ENCODE assay signal across 28 cellular contexts in the genomic region with DNA sequence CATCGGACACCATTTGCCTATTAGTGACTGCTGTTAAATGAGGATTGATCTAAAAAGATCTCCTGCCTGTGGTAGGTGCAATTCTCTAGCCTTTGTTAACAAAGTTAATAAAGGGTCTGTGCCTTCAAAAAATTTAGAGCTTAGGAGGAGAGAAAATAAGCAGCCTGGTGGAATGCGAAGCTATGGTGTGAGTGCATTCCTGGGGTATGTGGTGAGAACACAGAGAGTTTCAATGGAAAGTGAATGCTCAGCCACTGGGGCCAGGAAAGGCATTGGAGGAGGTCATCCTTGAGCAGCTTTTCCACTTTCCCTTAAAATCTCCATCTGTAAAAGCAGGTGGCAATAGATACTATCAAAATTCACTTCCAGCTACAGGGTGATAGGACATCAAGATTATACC.
"Had no signal": no experiment of that assay in that cellular context is flagged by ENCODE, and none has a peak within 500 bp of the region (broad histone marks: within the 10 kb centered on the region; RNA-seq: fewer than 3 reads in every experiment).

No MANE protein-coding gene starts in this region.

- H3K27ac Mint-ChIP-seq: activated CD4-positive, alpha-beta memory T cell treated with anti-CD3 and anti-CD28 coated beads for 36 hours; activated naive CD4-positive, alpha-beta T cell treated with anti-CD3 and anti-CD28 coated beads for 36 hours; activated naive CD8-positive, alpha-beta T cell treated with anti-CD3 and anti-CD28 coated beads for 36 hours; activated T-helper 1 cell treated with anti-CD3 and anti-CD28 coated beads, Interleukin-12 subunit alpha, Interleukin-12 subunit beta, Interleukin-2, Interleukin-4 antibody, amounts not matched to agents 30 ng/mL and 10 ng/mL and 1 ng/mL, durations not matched to agents 14 hours and 24 hours and 36 hours; dendritic cell treated with granulocyte-macrophage colony-stimulating factor and Interleukin-4, amounts not matched to agents 40 ng/mL and 50 ng/mL, for 4 days; immature natural killer cell; natural killer cell had no signal

- DNase-seq: activated CD4-positive, alpha-beta memory T cell treated with anti-CD3 and anti-CD28 coated beads for 36 hours; activated CD4-positive, alpha-beta T cell treated with anti-CD3 and anti-CD28 coated beads for 4 hours; activated CD8-positive, alpha-beta memory T cell treated with anti-CD3 and anti-CD28 coated beads, Interleukin-2, amount 50 U/mL, for 4 hours; activated effector memory CD4-positive, alpha-beta T cell treated with anti-CD3 and anti-CD28 coated beads, Interleukin-2, amount 50 U/mL, for 16 hours; activated naive CD4-positive, alpha-beta T cell treated with anti-CD3 and anti-CD28 coated beads for 36 hours; activated naive CD8-positive, alpha-beta T cell treated with anti-CD3 and anti-CD28 coated beads for 36 hours; activated T-cell treated with anti-CD3 and anti-CD28 coated beads, Interleukin-2, amount 50 U/mL, for 1 hour; adrenal gland; aorta; brain microvascular endothelial cell; effector CD4-positive, alpha-beta T cell; immature natural killer cell; kidney glomerular epithelial cell; lower lobe of right lung; mesenchymal stem cell; natural killer cell; posterior cingulate gyrus; stimulated activated CD4-positive, alpha-beta T cell treated with anti-CD3 and anti-CD28 coated beads, Interleukin-1b, Interleukin-23, amount 100 ng/mL, for 48 hours; stimulated activated naive CD4-positive, alpha-beta T cell; T-helper 1 cell; tibial artery; upper lobe of right lung had no signal

- H3K27me3 Mint-ChIP-seq: activated CD4-positive, alpha-beta memory T cell treated with anti-CD3 and anti-CD28 coated beads for 36 hours; activated naive CD8-positive, alpha-beta T cell treated with anti-CD3 and anti-CD28 coated beads for 36 hours; dendritic cell treated with granulocyte-macrophage colony-stimulating factor and Interleukin-4, amounts not matched to agents 40 ng/mL and 50 ng/mL, for 4 days had no signal

- H3K36me3 ChIP-seq: adrenal gland, brain microvascular endothelial cell, lower lobe of right lung, suprapubic skin, tibial artery, upper lobe of right lung had no signal

- H3K4me1 Mint-ChIP-seq: activated naive CD8-positive, alpha-beta T cell treated with anti-CD3 and anti-CD28 coated beads for 36 hours; immature natural killer cell; natural killer cell had no signal

- H3K9me3 ChIP-seq: adrenal gland, lower lobe of right lung, suprapubic skin, tibial artery, upper lobe of right lung had no signal

- H3K4me3 Mint-ChIP-seq: activated CD4-positive, alpha-beta memory T cell treated with anti-CD3 and anti-CD28 coated beads for 36 hours; activated naive CD4-positive, alpha-beta T cell treated with anti-CD3 and anti-CD28 coated beads for 36 hours; activated naive CD8-positive, alpha-beta T cell treated with anti-CD3 and anti-CD28 coated beads for 36 hours; activated T-helper 1 cell treated with anti-CD3 and anti-CD28 coated beads, Interleukin-12 subunit alpha, Interleukin-12 subunit beta, Interleukin-2, Interleukin-4 antibody, amounts not matched to agents 30 ng/mL and 10 ng/mL and 1 ng/mL, durations not matched to agents 14 hours and 24 hours and 36 hours; dendritic cell treated with granulocyte-macrophage colony-stimulating factor and Interleukin-4, amounts not matched to agents 40 ng/mL and 50 ng/mL, for 4 days; immature natural killer cell; natural killer cell had no signal

- H3K27me3 ChIP-seq: adrenal gland, brain microvascular endothelial cell, suprapubic skin, tibial artery, upper lobe of right lung had no signal

- H3K9me3 Mint-ChIP-seq: activated CD4-positive, alpha-beta memory T cell treated with anti-CD3 and anti-CD28 coated beads for 36 hours; activated naive CD8-positive, alpha-beta T cell treated with anti-CD3 and anti-CD28 coated beads for 36 hours had no signal

- H3K36me3 Mint-ChIP-seq: activated CD4-positive, alpha-beta memory T cell treated with anti-CD3 and anti-CD28 coated beads for 36 hours; activated naive CD8-positive, alpha-beta T cell treated with anti-CD3 and anti-CD28 coated beads for 36 hours; immature natural killer cell; natural killer cell had no signal

- H3K4me2 ChIP-seq: smooth muscle cell had no signal

- H3K4me1 ChIP-seq: adrenal gland, lower lobe of right lung, tibial artery, upper lobe of right lung had no signal

- H3K27ac ChIP-seq: adrenal gland, brain microvascular endothelial cell, lower lobe of right lung, suprapubic skin, tibial artery, upper lobe of right lung had no signal

- ATAC-seq: left lobe of liver, lower lobe of right lung, natural killer cell, sciatic nerve, upper lobe of right lung had no signal

- H3K4me3 ChIP-seq: adrenal gland, lower lobe of right lung, smooth muscle cell, suprapubic skin, tibial artery, upper lobe of right lung had no signal
